ENCODE assay signal across 9 cellular contexts in the genomic region with DNA sequence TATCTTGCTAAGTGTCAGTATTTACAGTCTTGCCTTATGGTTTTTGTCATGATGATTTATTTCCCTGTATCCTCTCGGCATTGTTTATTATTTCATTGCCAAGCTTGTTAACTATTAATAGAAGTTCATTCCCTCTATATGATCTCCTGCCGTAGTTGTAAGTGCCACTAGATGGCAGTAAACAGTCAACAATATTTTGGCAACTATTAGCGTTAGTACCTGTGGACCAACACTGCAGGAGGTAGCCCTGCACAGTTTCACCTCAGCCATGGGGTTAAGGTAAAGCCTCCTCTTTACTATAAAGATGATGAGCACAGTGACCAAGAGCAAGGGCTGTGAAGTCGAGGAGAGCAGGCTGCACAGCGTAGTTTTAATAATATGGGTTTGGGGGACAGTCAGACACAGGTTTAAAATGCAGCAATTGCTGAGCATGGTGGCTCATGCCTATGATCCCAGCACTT. TPM values are rescaled to one million over a fixed set of nuclear protein-coding genes. Genes with fewer than 3 reads are reported as not detected.
DNase-seq lines count a peak whose midpoint lies in the region; ATAC-seq and TF ChIP-seq lines count a peak whose summit lies in the region.
"Had no signal": no experiment of that assay in that cellular context is flagged by ENCODE, and none has a peak within 500 bp of the region (broad histone marks: within the 10 kb centered on the region; RNA-seq: fewer than 3 reads in every experiment).

No MANE protein-coding gene starts in this region.

- H3K9me3 ChIP-seq in HEK293 (ENCODE audit: control insufficient read depth, insufficient read depth, low read depth, low read length), result no peaks in the 10 kb centered on the region
- no peaks in the 10 kb centered on the region for H3K9me3 ChIP-seq in T-helper 17 cell (ENCODE audit: control insufficient read depth, low read length, poor library complexity, severe bottlenecking)

- no peak overlapping the region for H3K27ac ChIP-seq in HEK293 (ENCODE audit: extremely low read depth, low read depth, low read length)

- peaks cover 35% of the 10 kb centered on the region for H3K27me3 Mint-ChIP-seq in T-helper 17 cell
- H3K27me3 Mint-ChIP-seq: dendritic cell treated with granulocyte-macrophage colony-stimulating factor and Interleukin-4, amounts not matched to agents 40 ng/mL and 50 ng/mL, for 4 days had no signal

- peaks cover 7% of the 10 kb centered on the region for H3K4me1 Mint-ChIP-seq in T-helper 17 cell

- no peaks in the 10 kb centered on the region for H3K36me3 ChIP-seq in HEK293 (ENCODE audit: control insufficient read depth in 2 of 2, insufficient read depth in 1 of 2, low read length in 2 of 2)

- TF ChIP-seq CTCF in HEK293 (tag by site-specific recombination; IDR thresholded peaks at IDR 0.05), result no peak

- POLR2A ChIA-PET in HEK293 (lab: Yijun Ruan, JAX), result interaction anchor here (1.0 kb wide), 2 partner anchors 72 to 113 kb away, joined by 3 read pairs; partner anchors contain the start of gene ZNF518A

- H3K4me1 ChIP-seq in HEK293 (ENCODE audit: control insufficient read depth, insufficient read depth, low read length), result no peaks in the 10 kb centered on the region

- DNase-seq in NCI-H510A treated with DMSO at 0.1 percent for 48 hours (lab: John Stamatoyannopoulos, UW) (peak; percentile 64), NCI-H510A (lab: John Stamatoyannopoulos, UW) (no peak), NCI-H128 (lab: John Stamatoyannopoulos, UW; ENCODE audit: unreplicated experiment) (peak; percentile 45), T-helper 17 cell (peak in 1 of 3 donors; percentile 19), cerebellum (ENCODE audit: low spot score) (peak; percentile 66), left kidney (ENCODE audit: low read depth, low spot score) (peak; percentile 85)
- peak; percentile 14 for DNase-seq in stimulated activated naive CD8-positive, alpha-beta T cell treated with anti-CD3 and anti-CD28 coated beads, Interleukin-15, Interleukin-2, amounts not matched to agents 100 U/mL and 50 U/mL, for 24 hours

- peaks cover 7% of the 10 kb centered on the region for H3K36me3 Mint-ChIP-seq in T-helper 17 cell (ENCODE audit: low read depth)

- H3K4me3 ChIP-seq in HEK293 (ENCODE audit: low read depth, low read length), result no peak overlapping the region

- CTCF ChIA-PET in HEK293 (lab: Yijun Ruan, JAX), result interaction anchor here (0.6 to 8.7 kb wide), 54 partner anchors 9 to 539 kb away, joined by 3 to 96 read pairs (median 4); partner anchors contain the start of genes TCTN3 and ZNF518A

- H3K27ac Mint-ChIP-seq in T-helper 17 cell, result no peak overlapping the region
- H3K27ac Mint-ChIP-seq: dendritic cell treated with granulocyte-macrophage colony-stimulating factor and Interleukin-4, amounts not matched to agents 40 ng/mL and 50 ng/mL, for 4 days had no signal

- ATAC-seq in T-helper 17 cell, result peak; percentile 83
- peak; percentile 71 for ATAC-seq in stimulated activated naive CD8-positive, alpha-beta T cell treated with anti-CD3 and anti-CD28 coated beads, Interleukin-15, Interleukin-2, amounts not matched to agents 100 U/mL and 50 U/mL, for 24 hours

- no peak overlapping the region for H3K4me3 Mint-ChIP-seq in T-helper 17 cell
- H3K4me3 Mint-ChIP-seq: dendritic cell treated with granulocyte-macrophage colony-stimulating factor and Interleukin-4, amounts not matched to agents 40 ng/mL and 50 ng/mL, for 4 days had no signal

TF ChIP-seq in HEK293, 187 proteins besides CTCF, POLR2A, EP300 and RAD21:
- TF ChIP-seq ZNF76 (tag by site-specific recombination; IDR thresholded peaks at IDR 0.05; ENCODE audit: borderline replicate concordance, low read depth) (no peak), HOXA7 (CRISPR knock-in tag; IDR thresholded peaks at IDR 0.05; ENCODE audit: borderline replicate concordance) (no peak), ZEB2 (tag by site-specific recombination; IDR thresholded peaks at IDR 0.05) (peak; percentile 50; the same call in 1 of the 2 replicates), ZIC2 (tag by site-specific recombination; IDR thresholded peaks at IDR 0.05) (peak; percentile 23; the same call in 1 of the 2 replicates), SCRT1 (tag by site-specific recombination; IDR thresholded peaks at IDR 0.05; ENCODE audit: borderline replicate concordance) (peak; percentile 91), SCRT2 (tag by site-specific recombination; IDR thresholded peaks at IDR 0.05) (peak; percentile 90), ZNF654 (tag by site-specific recombination; IDR thresholded peaks at IDR 0.05; ENCODE audit: low read depth) (peak; percentile 87), ZNF19 (tag by site-specific recombination; IDR thresholded peaks at IDR 0.05; ENCODE audit: low read depth) (no peak), GLIS1 (tag by site-specific recombination; IDR thresholded peaks at IDR 0.05) (peak; percentile 66)
TF ChIP-seq in HEK293: peak in this region for 6.

RNA-seq across cellular contexts. Expression of gene CCNJ, which starts 26.1 kb away (rescaled TPM):
- 1 to 10 TPM; 4.7 to 7.2 TPM for total RNA-seq in T-helper 17 cell
- 21.2 TPM for total RNA-seq in cerebellum
